Comparison of ENCODE assay signal across 1 cellular context in the genomic region with DNA sequence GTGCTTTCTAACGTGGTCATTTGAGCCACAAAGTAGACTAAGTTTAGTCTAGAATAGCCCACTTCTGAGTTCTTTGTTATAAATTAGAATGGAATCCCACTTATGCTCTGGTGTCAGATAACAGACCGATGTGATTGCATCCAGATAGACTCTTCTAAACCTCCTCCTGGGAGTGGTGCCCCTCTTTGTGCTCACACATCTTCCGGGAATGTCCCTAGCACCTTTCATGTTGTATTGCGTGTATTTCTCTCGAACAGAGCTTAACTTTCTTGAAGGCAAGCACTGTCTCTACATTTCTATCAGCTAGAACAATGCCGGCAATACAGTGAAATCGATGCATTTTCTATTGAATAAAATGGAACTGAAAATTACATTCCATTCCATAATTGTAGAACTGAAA.
TF ChIP-seq lines count a peak whose summit lies in the region.

No MANE protein-coding gene starts in this region.

TF ChIP-seq in HCT116, 20 proteins besides CTCF, POLR2A, EP300 and RAD21:
- TF ChIP-seq JUND (IDR thresholded peaks at IDR 0.05) (no peak), CBX3 (IDR thresholded peaks at IDR 0.05; ENCODE audit: low read depth) (no peak), TCF7L2 (IDR thresholded peaks at IDR 0.05; ENCODE audit: borderline replicate concordance, extremely low read depth, insufficient read depth, insufficient read length) (no peak), ELF1 (IDR thresholded peaks at IDR 0.05; ENCODE audit: borderline replicate concordance, low read depth) (no peak), SP1 (IDR thresholded peaks at IDR 0.05; ENCODE audit: low read depth) (no peak), FOSL1 (IDR thresholded peaks at IDR 0.05; ENCODE audit: low read depth) (no peak), ZNF274 (IDR thresholded peaks at IDR 0.05; ENCODE audit: low read depth, low read length) (no peak), EZH2 (IDR thresholded peaks at IDR 0.05) (no peak)
- TF ChIP-seq, protein P1, sequence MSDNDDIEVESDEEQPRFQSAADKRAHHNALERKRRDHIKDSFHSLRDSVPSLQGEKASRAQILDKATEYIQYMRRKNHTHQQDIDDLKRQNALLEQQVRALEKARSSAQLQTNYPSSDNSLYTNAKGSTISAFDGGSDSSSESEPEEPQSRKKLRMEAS (IDR thresholded peaks at IDR 0.05): no peak
